ENCODE assay signal across 1 cellular context in the genomic region with DNA sequence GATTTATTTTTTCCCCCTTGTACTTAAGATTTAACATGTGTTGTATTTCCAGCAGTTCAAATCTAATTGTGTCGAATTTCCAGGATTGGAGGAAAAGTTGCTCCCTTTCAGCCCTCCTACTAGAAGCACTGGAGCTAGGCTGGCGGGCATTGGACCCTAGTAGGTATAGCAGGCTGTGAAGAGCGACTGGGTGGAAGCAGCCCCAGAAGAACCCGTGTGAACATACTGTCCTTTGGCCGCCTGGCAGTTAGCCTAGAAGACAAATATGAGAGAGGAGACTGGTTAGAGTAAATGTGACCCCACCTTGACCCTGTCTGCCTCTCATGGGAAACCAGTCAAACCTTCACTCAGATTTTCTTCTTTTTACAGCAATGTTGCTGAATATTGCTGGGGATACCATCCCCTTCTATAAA.
TF ChIP-seq lines count a peak whose summit lies in the region.

No MANE protein-coding gene starts in this region.

TF ChIP-seq in HepG2, 621 proteins besides CTCF, POLR2A, EP300 and RAD21 (continued from another document and continues in another):
- TF ChIP-seq, protein P1, sequence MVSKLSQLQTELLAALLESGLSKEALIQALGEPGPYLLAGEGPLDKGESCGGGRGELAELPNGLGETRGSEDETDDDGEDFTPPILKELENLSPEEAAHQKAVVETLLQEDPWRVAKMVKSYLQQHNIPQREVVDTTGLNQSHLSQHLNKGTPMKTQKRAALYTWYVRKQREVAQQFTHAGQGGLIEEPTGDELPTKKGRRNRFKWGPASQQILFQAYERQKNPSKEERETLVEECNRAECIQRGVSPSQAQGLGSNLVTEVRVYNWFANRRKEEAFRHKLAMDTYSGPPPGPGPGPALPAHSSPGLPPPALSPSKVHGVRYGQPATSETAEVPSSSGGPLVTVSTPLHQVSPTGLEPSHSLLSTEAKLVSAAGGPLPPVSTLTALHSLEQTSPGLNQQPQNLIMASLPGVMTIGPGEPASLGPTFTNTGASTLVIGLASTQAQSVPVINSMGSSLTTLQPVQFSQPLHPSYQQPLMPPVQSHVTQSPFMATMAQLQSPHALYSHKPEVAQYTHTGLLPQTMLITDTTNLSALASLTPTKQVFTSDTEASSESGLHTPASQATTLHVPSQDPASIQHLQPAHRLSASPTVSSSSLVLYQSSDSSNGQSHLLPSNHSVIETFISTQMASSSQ (IDR thresholded peaks at IDR 0.05; ENCODE audit: low read depth): 0 out of 2 replicates have a peak, but pooled peaks have one; percentile 41
- TF ChIP-seq, protein P1 (CRISPR knock-in tag; IDR thresholded peaks at IDR 0.05; ENCODE audit: borderline replicate concordance): peak; percentile 89; the same call in 1 of the 2 replicates
- peak; percentile 30 for TF ChIP-seq YY1 (IDR thresholded peaks at IDR 0.05; ENCODE audit: insufficient read depth, insufficient replicate concordance, low read depth, low read length)
- no peak for TF ChIP-seq ARNT (IDR thresholded peaks at IDR 0.05)
- TF ChIP-seq, protein P2, sequence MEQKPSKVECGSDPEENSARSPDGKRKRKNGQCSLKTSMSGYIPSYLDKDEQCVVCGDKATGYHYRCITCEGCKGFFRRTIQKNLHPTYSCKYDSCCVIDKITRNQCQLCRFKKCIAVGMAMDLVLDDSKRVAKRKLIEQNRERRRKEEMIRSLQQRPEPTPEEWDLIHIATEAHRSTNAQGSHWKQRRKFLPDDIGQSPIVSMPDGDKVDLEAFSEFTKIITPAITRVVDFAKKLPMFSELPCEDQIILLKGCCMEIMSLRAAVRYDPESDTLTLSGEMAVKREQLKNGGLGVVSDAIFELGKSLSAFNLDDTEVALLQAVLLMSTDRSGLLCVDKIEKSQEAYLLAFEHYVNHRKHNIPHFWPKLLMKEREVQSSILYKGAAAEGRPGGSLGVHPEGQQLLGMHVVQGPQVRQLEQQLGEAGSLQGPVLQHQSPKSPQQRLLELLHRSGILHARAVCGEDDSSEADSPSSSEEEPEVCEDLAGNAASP (CRISPR knock-in tag; IDR thresholded peaks at IDR 0.05; ENCODE audit: borderline replicate concordance): peak; percentile 95; the same call in 1 of the 2 replicates
- TF ChIP-seq, protein P3, sequence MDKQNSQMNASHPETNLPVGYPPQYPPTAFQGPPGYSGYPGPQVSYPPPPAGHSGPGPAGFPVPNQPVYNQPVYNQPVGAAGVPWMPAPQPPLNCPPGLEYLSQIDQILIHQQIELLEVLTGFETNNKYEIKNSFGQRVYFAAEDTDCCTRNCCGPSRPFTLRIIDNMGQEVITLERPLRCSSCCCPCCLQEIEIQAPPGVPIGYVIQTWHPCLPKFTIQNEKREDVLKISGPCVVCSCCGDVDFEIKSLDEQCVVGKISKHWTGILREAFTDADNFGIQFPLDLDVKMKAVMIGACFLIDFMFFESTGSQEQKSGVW (CRISPR knock-in tag; IDR thresholded peaks at IDR 0.05; ENCODE audit: borderline replicate concordance): no peak
- TF ChIP-seq ZNF790 (CRISPR knock-in tag; IDR thresholded peaks at IDR 0.05; ENCODE audit: borderline replicate concordance): no peak
- TF ChIP-seq ZNF329 (CRISPR knock-in tag; IDR thresholded peaks at IDR 0.05; ENCODE audit: low read depth): no peak
- TF ChIP-seq, protein P4, sequence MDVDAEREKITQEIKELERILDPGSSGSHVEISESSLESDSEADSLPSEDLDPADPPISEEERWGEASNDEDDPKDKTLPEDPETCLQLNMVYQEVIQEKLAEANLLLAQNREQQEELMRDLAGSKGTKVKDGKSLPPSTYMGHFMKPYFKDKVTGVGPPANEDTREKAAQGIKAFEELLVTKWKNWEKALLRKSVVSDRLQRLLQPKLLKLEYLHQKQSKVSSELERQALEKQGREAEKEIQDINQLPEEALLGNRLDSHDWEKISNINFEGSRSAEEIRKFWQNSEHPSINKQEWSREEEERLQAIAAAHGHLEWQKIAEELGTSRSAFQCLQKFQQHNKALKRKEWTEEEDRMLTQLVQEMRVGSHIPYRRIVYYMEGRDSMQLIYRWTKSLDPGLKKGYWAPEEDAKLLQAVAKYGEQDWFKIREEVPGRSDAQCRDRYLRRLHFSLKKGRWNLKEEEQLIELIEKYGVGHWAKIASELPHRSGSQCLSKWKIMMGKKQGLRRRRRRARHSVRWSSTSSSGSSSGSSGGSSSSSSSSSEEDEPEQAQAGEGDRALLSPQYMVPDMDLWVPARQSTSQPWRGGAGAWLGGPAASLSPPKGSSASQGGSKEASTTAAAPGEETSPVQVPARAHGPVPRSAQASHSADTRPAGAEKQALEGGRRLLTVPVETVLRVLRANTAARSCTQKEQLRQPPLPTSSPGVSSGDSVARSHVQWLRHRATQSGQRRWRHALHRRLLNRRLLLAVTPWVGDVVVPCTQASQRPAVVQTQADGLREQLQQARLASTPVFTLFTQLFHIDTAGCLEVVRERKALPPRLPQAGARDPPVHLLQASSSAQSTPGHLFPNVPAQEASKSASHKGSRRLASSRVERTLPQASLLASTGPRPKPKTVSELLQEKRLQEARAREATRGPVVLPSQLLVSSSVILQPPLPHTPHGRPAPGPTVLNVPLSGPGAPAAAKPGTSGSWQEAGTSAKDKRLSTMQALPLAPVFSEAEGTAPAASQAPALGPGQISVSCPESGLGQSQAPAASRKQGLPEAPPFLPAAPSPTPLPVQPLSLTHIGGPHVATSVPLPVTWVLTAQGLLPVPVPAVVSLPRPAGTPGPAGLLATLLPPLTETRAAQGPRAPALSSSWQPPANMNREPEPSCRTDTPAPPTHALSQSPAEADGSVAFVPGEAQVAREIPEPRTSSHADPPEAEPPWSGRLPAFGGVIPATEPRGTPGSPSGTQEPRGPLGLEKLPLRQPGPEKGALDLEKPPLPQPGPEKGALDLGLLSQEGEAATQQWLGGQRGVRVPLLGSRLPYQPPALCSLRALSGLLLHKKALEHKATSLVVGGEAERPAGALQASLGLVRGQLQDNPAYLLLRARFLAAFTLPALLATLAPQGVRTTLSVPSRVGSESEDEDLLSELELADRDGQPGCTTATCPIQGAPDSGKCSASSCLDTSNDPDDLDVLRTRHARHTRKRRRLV (CRISPR knock-in tag; IDR thresholded peaks at IDR 0.05): no peak
- TF ChIP-seq ZNF563 (CRISPR knock-in tag; IDR thresholded peaks at IDR 0.05): no peak
- 0 out of 2 replicates have a peak, but pooled peaks have one; percentile 48 for TF ChIP-seq ZNF317 (CRISPR knock-in tag; IDR thresholded peaks at IDR 0.05)
- no peak for TF ChIP-seq DNMT3B (CRISPR knock-in tag; conservative IDR thresholded peaks at IDR 0.05)
- TF ChIP-seq, protein P5, sequence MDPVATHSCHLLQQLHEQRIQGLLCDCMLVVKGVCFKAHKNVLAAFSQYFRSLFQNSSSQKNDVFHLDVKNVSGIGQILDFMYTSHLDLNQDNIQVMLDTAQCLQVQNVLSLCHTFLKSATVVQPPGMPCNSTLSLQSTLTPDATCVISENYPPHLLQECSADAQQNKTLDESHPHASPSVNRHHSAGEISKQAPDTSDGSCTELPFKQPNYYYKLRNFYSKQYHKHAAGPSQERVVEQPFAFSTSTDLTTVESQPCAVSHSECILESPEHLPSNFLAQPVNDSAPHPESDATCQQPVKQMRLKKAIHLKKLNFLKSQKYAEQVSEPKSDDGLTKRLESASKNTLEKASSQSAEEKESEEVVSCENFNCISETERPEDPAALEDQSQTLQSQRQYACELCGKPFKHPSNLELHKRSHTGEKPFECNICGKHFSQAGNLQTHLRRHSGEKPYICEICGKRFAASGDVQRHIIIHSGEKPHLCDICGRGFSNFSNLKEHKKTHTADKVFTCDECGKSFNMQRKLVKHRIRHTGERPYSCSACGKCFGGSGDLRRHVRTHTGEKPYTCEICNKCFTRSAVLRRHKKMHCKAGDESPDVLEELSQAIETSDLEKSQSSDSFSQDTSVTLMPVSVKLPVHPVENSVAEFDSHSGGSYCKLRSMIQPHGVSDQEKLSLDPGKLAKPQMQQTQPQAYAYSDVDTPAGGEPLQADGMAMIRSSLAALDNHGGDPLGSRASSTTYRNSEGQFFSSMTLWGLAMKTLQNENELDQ (CRISPR knock-in tag; IDR thresholded peaks at IDR 0.05; ENCODE audit: borderline replicate concordance): no peak
- TF ChIP-seq, protein P6, sequence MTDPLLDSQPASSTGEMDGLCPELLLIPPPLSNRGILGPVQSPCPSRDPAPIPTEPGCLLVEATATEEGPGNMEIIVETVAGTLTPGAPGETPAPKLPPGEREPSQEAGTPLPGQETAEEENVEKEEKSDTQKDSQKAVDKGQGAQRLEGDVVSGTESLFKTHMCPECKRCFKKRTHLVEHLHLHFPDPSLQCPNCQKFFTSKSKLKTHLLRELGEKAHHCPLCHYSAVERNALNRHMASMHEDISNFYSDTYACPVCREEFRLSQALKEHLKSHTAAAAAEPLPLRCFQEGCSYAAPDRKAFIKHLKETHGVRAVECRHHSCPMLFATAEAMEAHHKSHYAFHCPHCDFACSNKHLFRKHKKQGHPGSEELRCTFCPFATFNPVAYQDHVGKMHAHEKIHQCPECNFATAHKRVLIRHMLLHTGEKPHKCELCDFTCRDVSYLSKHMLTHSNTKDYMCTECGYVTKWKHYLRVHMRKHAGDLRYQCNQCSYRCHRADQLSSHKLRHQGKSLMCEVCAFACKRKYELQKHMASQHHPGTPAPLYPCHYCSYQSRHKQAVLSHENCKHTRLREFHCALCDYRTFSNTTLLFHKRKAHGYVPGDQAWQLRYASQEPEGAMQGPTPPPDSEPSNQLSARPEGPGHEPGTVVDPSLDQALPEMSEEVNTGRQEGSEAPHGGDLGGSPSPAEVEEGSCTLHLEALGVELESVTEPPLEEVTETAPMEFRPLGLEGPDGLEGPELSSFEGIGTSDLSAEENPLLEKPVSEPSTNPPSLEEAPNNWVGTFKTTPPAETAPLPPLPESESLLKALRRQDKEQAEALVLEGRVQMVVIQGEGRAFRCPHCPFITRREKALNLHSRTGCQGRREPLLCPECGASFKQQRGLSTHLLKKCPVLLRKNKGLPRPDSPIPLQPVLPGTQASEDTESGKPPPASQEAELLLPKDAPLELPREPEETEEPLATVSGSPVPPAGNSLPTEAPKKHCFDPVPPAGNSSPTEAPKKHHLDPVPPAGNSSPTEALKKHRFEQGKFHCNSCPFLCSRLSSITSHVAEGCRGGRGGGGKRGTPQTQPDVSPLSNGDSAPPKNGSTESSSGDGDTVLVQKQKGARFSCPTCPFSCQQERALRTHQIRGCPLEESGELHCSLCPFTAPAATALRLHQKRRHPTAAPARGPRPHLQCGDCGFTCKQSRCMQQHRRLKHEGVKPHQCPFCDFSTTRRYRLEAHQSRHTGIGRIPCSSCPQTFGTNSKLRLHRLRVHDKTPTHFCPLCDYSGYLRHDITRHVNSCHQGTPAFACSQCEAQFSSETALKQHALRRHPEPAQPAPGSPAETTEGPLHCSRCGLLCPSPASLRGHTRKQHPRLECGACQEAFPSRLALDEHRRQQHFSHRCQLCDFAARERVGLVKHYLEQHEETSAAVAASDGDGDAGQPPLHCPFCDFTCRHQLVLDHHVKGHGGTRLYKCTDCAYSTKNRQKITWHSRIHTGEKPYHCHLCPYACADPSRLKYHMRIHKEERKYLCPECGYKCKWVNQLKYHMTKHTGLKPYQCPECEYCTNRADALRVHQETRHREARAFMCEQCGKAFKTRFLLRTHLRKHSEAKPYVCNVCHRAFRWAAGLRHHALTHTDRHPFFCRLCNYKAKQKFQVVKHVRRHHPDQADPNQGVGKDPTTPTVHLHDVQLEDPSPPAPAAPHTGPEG (CRISPR knock-in tag; IDR thresholded peaks at IDR 0.05): no peak
- TF ChIP-seq, protein P7, sequence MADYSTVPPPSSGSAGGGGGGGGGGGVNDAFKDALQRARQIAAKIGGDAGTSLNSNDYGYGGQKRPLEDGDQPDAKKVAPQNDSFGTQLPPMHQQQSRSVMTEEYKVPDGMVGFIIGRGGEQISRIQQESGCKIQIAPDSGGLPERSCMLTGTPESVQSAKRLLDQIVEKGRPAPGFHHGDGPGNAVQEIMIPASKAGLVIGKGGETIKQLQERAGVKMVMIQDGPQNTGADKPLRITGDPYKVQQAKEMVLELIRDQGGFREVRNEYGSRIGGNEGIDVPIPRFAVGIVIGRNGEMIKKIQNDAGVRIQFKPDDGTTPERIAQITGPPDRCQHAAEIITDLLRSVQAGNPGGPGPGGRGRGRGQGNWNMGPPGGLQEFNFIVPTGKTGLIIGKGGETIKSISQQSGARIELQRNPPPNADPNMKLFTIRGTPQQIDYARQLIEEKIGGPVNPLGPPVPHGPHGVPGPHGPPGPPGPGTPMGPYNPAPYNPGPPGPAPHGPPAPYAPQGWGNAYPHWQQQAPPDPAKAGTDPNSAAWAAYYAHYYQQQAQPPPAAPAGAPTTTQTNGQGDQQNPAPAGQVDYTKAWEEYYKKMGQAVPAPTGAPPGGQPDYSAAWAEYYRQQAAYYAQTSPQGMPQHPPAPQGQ (CRISPR knock-in tag; IDR thresholded peaks at IDR 0.05; ENCODE audit: borderline replicate concordance): peak; percentile 72; the same call in 1 of the 2 replicates
- TF ChIP-seq, protein P8, sequence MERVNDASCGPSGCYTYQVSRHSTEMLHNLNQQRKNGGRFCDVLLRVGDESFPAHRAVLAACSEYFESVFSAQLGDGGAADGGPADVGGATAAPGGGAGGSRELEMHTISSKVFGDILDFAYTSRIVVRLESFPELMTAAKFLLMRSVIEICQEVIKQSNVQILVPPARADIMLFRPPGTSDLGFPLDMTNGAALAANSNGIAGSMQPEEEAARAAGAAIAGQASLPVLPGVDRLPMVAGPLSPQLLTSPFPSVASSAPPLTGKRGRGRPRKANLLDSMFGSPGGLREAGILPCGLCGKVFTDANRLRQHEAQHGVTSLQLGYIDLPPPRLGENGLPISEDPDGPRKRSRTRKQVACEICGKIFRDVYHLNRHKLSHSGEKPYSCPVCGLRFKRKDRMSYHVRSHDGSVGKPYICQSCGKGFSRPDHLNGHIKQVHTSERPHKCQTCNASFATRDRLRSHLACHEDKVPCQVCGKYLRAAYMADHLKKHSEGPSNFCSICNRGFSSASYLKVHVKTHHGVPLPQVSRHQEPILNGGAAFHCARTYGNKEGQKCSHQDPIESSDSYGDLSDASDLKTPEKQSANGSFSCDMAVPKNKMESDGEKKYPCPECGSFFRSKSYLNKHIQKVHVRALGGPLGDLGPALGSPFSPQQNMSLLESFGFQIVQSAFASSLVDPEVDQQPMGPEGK (CRISPR knock-in tag; IDR thresholded peaks at IDR 0.05): peak; percentile 32; the same call in 1 of the 2 replicates
- TF ChIP-seq ZNF772 (CRISPR knock-in tag; IDR thresholded peaks at IDR 0.05): no peak
